Comparison of ENCODE assay signal across 16 cellular contexts in genomic region chr2:68240446-68240845, GRCh38. TPM values are rescaled to one million over a fixed set of nuclear protein-coding genes. Genes with fewer than 3 reads are reported as not detected.
A peak's percentile ranks its signal among the peaks of the same experiment; 100 is the strongest.
DNase-seq lines count a peak whose midpoint lies in the region; ATAC-seq lines count a peak whose summit lies in the region.
"Had no signal": no experiment of that assay in that cellular context is flagged by ENCODE, and none has a peak within 500 bp of the region (broad histone marks: within the 10 kb centered on the region; RNA-seq: fewer than 3 reads in every experiment).

No MANE protein-coding gene starts in this region.

- no peak overlapping the region for H2BK5ac ChIP-seq in trophoblast cell (ENCODE audit: low read depth, low read length, poor library complexity)

- no peaks in the 10 kb centered on the region for H3K9me3 Mint-ChIP-seq in activated T-cell treated with anti-CD3 and anti-CD28 coated beads, Interleukin-2, amount 50 U/mL, for 24 hours
- no peaks in the 10 kb centered on the region for H3K9me3 Mint-ChIP-seq in activated T-cell treated with anti-CD3 and anti-CD28 coated beads, Interleukin-2, amount 50 U/mL, for 4 hours
- no peaks in the 10 kb centered on the region for H3K9me3 Mint-ChIP-seq in IgD-negative memory B cell
- H3K9me3 Mint-ChIP-seq in effector memory CD8-positive, alpha-beta T cell = no peaks in the 10 kb centered on the region
- H3K9me3 Mint-ChIP-seq in activated CD4-positive, alpha-beta T cell treated with anti-CD3 and anti-CD28 coated beads, Interleukin-2, amount 10 ng/mL, durations not matched to agents 7 days and 5 days = no peaks in the 10 kb centered on the region

- no peak overlapping the region for H3K9ac ChIP-seq in trophoblast cell (ENCODE audit: low read length)

- H3K23ac ChIP-seq in trophoblast cell (ENCODE audit: low read length) = no peak overlapping the region

- H2BK12ac ChIP-seq in trophoblast cell (ENCODE audit: low read length) = no peak overlapping the region

- no peaks in the 10 kb centered on the region for H3K79me1 ChIP-seq in trophoblast cell (ENCODE audit: low read length)

- peak overlapping the region; percentile 84 for H3K4ac ChIP-seq in trophoblast cell (ENCODE audit: low read depth, low read length)

- peaks cover 12% of the 10 kb centered on the region for H3K79me2 ChIP-seq in trophoblast cell (ENCODE audit: control insufficient read depth, insufficient read depth, low read length, poor library complexity)

- H3K36me3 Mint-ChIP-seq in activated T-cell treated with anti-CD3 and anti-CD28 coated beads, Interleukin-2, amount 50 U/mL, for 24 hours (ENCODE audit: low read depth) = peaks cover 50% of the 10 kb centered on the region
- peaks cover 14% of the 10 kb centered on the region for H3K36me3 Mint-ChIP-seq in activated T-cell treated with anti-CD3 and anti-CD28 coated beads, Interleukin-2, amount 50 U/mL, for 4 hours (ENCODE audit: insufficient read depth)
- H3K36me3 Mint-ChIP-seq in IgD-negative memory B cell = no peaks in the 10 kb centered on the region
- peaks cover 4% of the 10 kb centered on the region for H3K36me3 Mint-ChIP-seq in effector memory CD8-positive, alpha-beta T cell (ENCODE audit: insufficient read depth)
- H3K36me3 Mint-ChIP-seq in activated CD4-positive, alpha-beta T cell treated with anti-CD3 and anti-CD28 coated beads, Interleukin-2, amount 10 ng/mL, durations not matched to agents 7 days and 5 days (ENCODE audit: low read depth) = peaks cover 17% of the 10 kb centered on the region

- H3K27me3 ChIP-seq in trophoblast cell (ENCODE audit: insufficient read depth, low read length) = no peaks in the 10 kb centered on the region
- H3K27me3 ChIP-seq: esophagus squamous epithelium, SJSA1, upper lobe of left lung had no signal

- POLR2A ChIA-PET in activated CD4-positive, alpha-beta T cell treated with anti-CD3 and anti-CD28 coated beads, Interleukin-2, amount 10 ng/mL, durations not matched to agents 7 days and 5 days (lab: Charles Lee) = no interaction called here

- no peak overlapping the region for H4K91ac ChIP-seq in trophoblast cell (ENCODE audit: low read depth, low read length)

- no peaks in the 10 kb centered on the region for H3K9me3 ChIP-seq in trophoblast cell (ENCODE audit: insufficient read depth, low read depth, low read length)
- H3K9me3 ChIP-seq: esophagus squamous epithelium, lower lobe of right lung, SJSA1, upper lobe of left lung had no signal

- H2AFZ ChIP-seq in trophoblast cell (ENCODE audit: insufficient read depth, low read length, poor library complexity) = no peak overlapping the region

- H3K4me1 ChIP-seq in trophoblast cell (ENCODE audit: control insufficient read depth in 1 of 2, insufficient read depth in 2 of 2, low read length in 2 of 2) = no peaks in the 10 kb centered on the region

- H3K4me3 ChIP-seq in trophoblast cell (ENCODE audit: low read depth, low read length) = no peak overlapping the region
- H3K4me3 ChIP-seq: esophagus squamous epithelium, lower lobe of right lung, SJSA1, upper lobe of left lung had no signal

- H3K36me3 ChIP-seq in trophoblast cell (ENCODE audit: control insufficient read depth in 1 of 2, insufficient read depth in 2 of 2, low read length in 2 of 2) = peaks cover 3 to 4% of the 10 kb centered on the region in 2 experiments
- H3K36me3 ChIP-seq: esophagus squamous epithelium had no signal

- no peak overlapping the region for H3K4me2 ChIP-seq in trophoblast cell (ENCODE audit: low read length)

- DNase-seq in activated T-cell treated with anti-CD3 and anti-CD28 coated beads, Interleukin-2, amount 50 U/mL, for 24 hours = no peak
- DNase-seq in activated T-cell treated with anti-CD3 and anti-CD28 coated beads, Interleukin-2, amount 50 U/mL, for 4 hours = no peak
- DNase-seq in effector memory CD8-positive, alpha-beta T cell = no peak
- DNase-seq in trophoblast cell (no peak), SHP77 treated with DMSO at 0.1 percent for 48 hours (lab: John Stamatoyannopoulos, UW) (no peak)
- no peak for DNase-seq in activated CD4-positive, alpha-beta T cell treated with anti-CD3 and anti-CD28 coated beads, Interleukin-2, amount 10 ng/mL, durations not matched to agents 7 days and 5 days
- DNase-seq: activated CD4-positive, CD25-positive, alpha-beta regulatory T cell treated with anti-CD3 and anti-CD28 coated beads, Interleukin-2, amount 50 U/mL, for 72 hours; esophagus squamous epithelium; lower lobe of right lung; NCI-H526 treated with DMSO at 0.1 percent for 48 hours; stimulated activated CD4-positive, alpha-beta T cell treated with anti-CD3 and anti-CD28 coated beads, Interleukin-12 subunit alpha, Interleukin-12 subunit beta, amount 100 ng/mL, for 4 hours; T-helper 9 cell; upper lobe of left lung had no signal

- no peak overlapping the region for H2BK120ac ChIP-seq in trophoblast cell (ENCODE audit: insufficient read depth, low read length, poor library complexity)

- ATAC-seq in activated T-cell treated with anti-CD3 and anti-CD28 coated beads, Interleukin-2, amount 50 U/mL, for 4 hours = no peak
- ATAC-seq in effector memory CD8-positive, alpha-beta T cell (replicated peaks) = no peak
- ATAC-seq in GM21723 (IDR thresholded peaks at IDR 0.05; ENCODE audit: unreplicated experiment) = no peak
- ATAC-seq: lower lobe of right lung had no signal

- WGBS in trophoblast cell (ENCODE audit: extremely low coverage, insufficient coverage, insufficient read length) = no CpG with 5 or more reads among the region's 4 CpGs

- H3K27ac Mint-ChIP-seq in activated T-cell treated with anti-CD3 and anti-CD28 coated beads, Interleukin-2, amount 50 U/mL, for 24 hours = peak overlapping the region; percentile 2
- no peak overlapping the region for H3K27ac Mint-ChIP-seq in IgD-negative memory B cell
- H3K27ac Mint-ChIP-seq in effector memory CD8-positive, alpha-beta T cell = peak overlapping the region; percentile 4 to 91
- H3K27ac Mint-ChIP-seq in activated CD4-positive, alpha-beta T cell treated with anti-CD3 and anti-CD28 coated beads, Interleukin-2, amount 10 ng/mL, durations not matched to agents 7 days and 5 days = no peak overlapping the region

- H3K4me3 Mint-ChIP-seq in activated T-cell treated with anti-CD3 and anti-CD28 coated beads, Interleukin-2, amount 50 U/mL, for 24 hours = no peak overlapping the region
- H3K4me3 Mint-ChIP-seq in activated T-cell treated with anti-CD3 and anti-CD28 coated beads, Interleukin-2, amount 50 U/mL, for 4 hours = no peak overlapping the region
- peak overlapping the region in 3 of 4 donors; percentile 11 to 70 (median 31) for H3K4me3 Mint-ChIP-seq in IgD-negative memory B cell
- H3K4me3 Mint-ChIP-seq in effector memory CD8-positive, alpha-beta T cell = peak overlapping the region in 1 of 2 donors; percentile 76
- H3K4me3 Mint-ChIP-seq in activated CD4-positive, alpha-beta T cell treated with anti-CD3 and anti-CD28 coated beads, Interleukin-2, amount 10 ng/mL, durations not matched to agents 7 days and 5 days = no peak overlapping the region

- no peak overlapping the region for H2AK5ac ChIP-seq in trophoblast cell (ENCODE audit: low read length)

- H3K27me3 Mint-ChIP-seq in activated T-cell treated with anti-CD3 and anti-CD28 coated beads, Interleukin-2, amount 50 U/mL, for 24 hours = no peaks in the 10 kb centered on the region
- no peaks in the 10 kb centered on the region for H3K27me3 Mint-ChIP-seq in activated T-cell treated with anti-CD3 and anti-CD28 coated beads, Interleukin-2, amount 50 U/mL, for 4 hours (ENCODE audit: low read depth)
- H3K27me3 Mint-ChIP-seq in IgD-negative memory B cell = no peaks in the 10 kb centered on the region
- H3K27me3 Mint-ChIP-seq in effector memory CD8-positive, alpha-beta T cell = no peaks in the 10 kb centered on the region
- no peaks in the 10 kb centered on the region for H3K27me3 Mint-ChIP-seq in activated CD4-positive, alpha-beta T cell treated with anti-CD3 and anti-CD28 coated beads, Interleukin-2, amount 10 ng/mL, durations not matched to agents 7 days and 5 days

- H3K27ac ChIP-seq in trophoblast cell (ENCODE audit: low read depth, low read length) = no peak overlapping the region
- H3K27ac ChIP-seq: esophagus squamous epithelium, lower lobe of right lung, SJSA1, upper lobe of left lung had no signal

- H3K18ac ChIP-seq in trophoblast cell (ENCODE audit: low read length) = no peak overlapping the region

- no peak overlapping the region for H4K12ac ChIP-seq in trophoblast cell (ENCODE audit: low read depth, low read length)

- H3K14ac ChIP-seq in trophoblast cell (ENCODE audit: low read length) = no peak overlapping the region

- no peak overlapping the region for H4K8ac ChIP-seq in trophoblast cell (ENCODE audit: low read depth, low read length)

- CTCF ChIA-PET in activated CD4-positive, alpha-beta T cell treated with anti-CD3 and anti-CD28 coated beads, Interleukin-2, amount 10 ng/mL, durations not matched to agents 7 days and 5 days (lab: Charles Lee) = interaction anchor here (1.1 to 1.4 kb wide), 2 partner anchors 9 to 29 kb away, joined by 3 read pairs; no protein-coding TSS in a partner anchor

- H3K4me1 Mint-ChIP-seq in activated T-cell treated with anti-CD3 and anti-CD28 coated beads, Interleukin-2, amount 50 U/mL, for 24 hours (ENCODE audit: low read depth) = peaks cover 70% of the 10 kb centered on the region
- H3K4me1 Mint-ChIP-seq in activated T-cell treated with anti-CD3 and anti-CD28 coated beads, Interleukin-2, amount 50 U/mL, for 4 hours (ENCODE audit: low read depth) = peaks cover 65% of the 10 kb centered on the region
- H3K4me1 Mint-ChIP-seq in IgD-negative memory B cell = peaks cover 35 to 64% (median 44%) of the 10 kb centered on the region in 3 donors
- peaks cover 39 to 54% of the 10 kb centered on the region in 2 donors for H3K4me1 Mint-ChIP-seq in effector memory CD8-positive, alpha-beta T cell (ENCODE audit: low read depth in 2 of 2)
- H3K4me1 Mint-ChIP-seq in activated CD4-positive, alpha-beta T cell treated with anti-CD3 and anti-CD28 coated beads, Interleukin-2, amount 10 ng/mL, durations not matched to agents 7 days and 5 days = peaks cover 56% of the 10 kb centered on the region

RNA-seq across cellular contexts. Expression of gene PPP3R1, which starts 11.9 kb away (rescaled TPM):
- total RNA-seq in activated T-cell treated with anti-CD3 and anti-CD28 coated beads, Interleukin-2, amount 50 U/mL, for 4 hours = 10 to 100 TPM; 73.5 to 84.0 (median 74.2) TPM
- 1.7 TPM for polyA plus RNA-seq in IgD-negative memory B cell
- polyA plus RNA-seq in trophoblast cell (2013) = 42.2 and 43.4 TPM in 2 replicates
- total RNA-seq in activated CD4-positive, alpha-beta T cell treated with anti-CD3 and anti-CD28 coated beads, Interleukin-2, amount 10 ng/mL, durations not matched to agents 7 days and 5 days = 10 to 100 TPM; 78.5 to 79.6 TPM

Comparison
In these comparisons a context has a peak if more than half of its experiments do, and no peak if none do; other contexts are left out.
1. H3K27ac Mint-ChIP-seq: peak in activated T-cell treated with anti-CD3 and anti-CD28 coated beads, Interleukin-2, amount 50 U/mL, for 24 hours (single experiment) and effector memory CD8-positive, alpha-beta T cell (2 of 2); none in IgD-negative memory B cell (0 of 3) and activated CD4-positive, alpha-beta T cell treated with anti-CD3 and anti-CD28 coated beads, Interleukin-2, amount 10 ng/mL, durations not matched to agents 7 days and 5 days (single experiment).
2. H3K4me3 Mint-ChIP-seq: peak in IgD-negative memory B cell (3 of 4); none in activated T-cell treated with anti-CD3 and anti-CD28 coated beads, Interleukin-2, amount 50 U/mL, for 24 hours (single experiment), activated T-cell treated with anti-CD3 and anti-CD28 coated beads, Interleukin-2, amount 50 U/mL, for 4 hours (single experiment) and activated CD4-positive, alpha-beta T cell treated with anti-CD3 and anti-CD28 coated beads, Interleukin-2, amount 10 ng/mL, durations not matched to agents 7 days and 5 days (single experiment).